ENCODE assay signal across 27 cellular contexts in genomic region chr3:119834754-119835365, GRCh38. TPM values are rescaled to one million over a fixed set of nuclear protein-coding genes. Genes with fewer than 3 reads are reported as not detected.
DNase-seq lines count a peak whose midpoint lies in the region; ATAC-seq and TF ChIP-seq lines count a peak whose summit lies in the region.
"Had no signal": no experiment of that assay in that cellular context is flagged by ENCODE, and none has a peak within 500 bp of the region (broad histone marks: within the 10 kb centered on the region; RNA-seq: fewer than 3 reads in every experiment).

No MANE protein-coding gene starts in this region.

- H3K4me1 ChIP-seq in lower lobe of right lung: peaks cover 11% of the 10 kb centered on the region
- H3K4me1 ChIP-seq: ascending aorta had no signal

- H3K4me1 Mint-ChIP-seq in activated CD4-positive, alpha-beta memory T cell treated with anti-CD3 and anti-CD28 coated beads for 36 hours (ENCODE audit: low read depth): peaks cover 10% of the 10 kb centered on the region
- H3K4me1 Mint-ChIP-seq in HFFc6 (ENCODE audit: low read depth): peaks cover 36% of the 10 kb centered on the region

- CTCF ChIA-PET in activated CD4-positive, alpha-beta memory T cell treated with anti-CD3 and anti-CD28 coated beads for 36 hours (lab: Charles Lee): interaction anchor here (0.7 kb wide), 1 partner anchor 57 kb away, joined by 3 read pairs; no protein-coding TSS in a partner anchor

- H3K4me3 ChIP-seq in lower lobe of right lung: no peak overlapping the region
- H3K4me3 ChIP-seq: ascending aorta, SK-N-MC had no signal

- H3K9me3 ChIP-seq in lower lobe of right lung: no peaks in the 10 kb centered on the region
- H3K9me3 ChIP-seq: ascending aorta had no signal

- POLR2A ChIA-PET in activated CD4-positive, alpha-beta memory T cell treated with anti-CD3 and anti-CD28 coated beads for 36 hours (lab: Charles Lee): no interaction called here

- H3K27ac Mint-ChIP-seq in activated CD4-positive, alpha-beta memory T cell treated with anti-CD3 and anti-CD28 coated beads for 36 hours: no peak overlapping the region
- H3K27ac Mint-ChIP-seq in HFFc6: no peak overlapping the region
- H3K27ac Mint-ChIP-seq: activated naive CD4-positive, alpha-beta T cell treated with anti-CD3 and anti-CD28 coated beads, Interleukin-2, amount 50 U/mL, for 24 hours; stimulated activated naive CD8-positive, alpha-beta T cell treated with anti-CD3 and anti-CD28 coated beads, Interleukin-15, amount 100 ng/mL, for 72 hours had no signal

- ATAC-seq in HG02852 (IDR thresholded peaks at IDR 0.05; ENCODE audit: unreplicated experiment) (peak; percentile 59), lower lobe of right lung (peak; percentile 58 to 60)
- ATAC-seq: left lobe of liver; naive thymus-derived CD4-positive, alpha-beta T cell; right cardiac atrium; stimulated activated naive CD8-positive, alpha-beta T cell treated with anti-CD3 and anti-CD28 coated beads, Interleukin-15, amount 100 ng/mL, for 72 hours had no signal

- H3K27me3 Mint-ChIP-seq in activated CD4-positive, alpha-beta memory T cell treated with anti-CD3 and anti-CD28 coated beads for 36 hours: no peaks in the 10 kb centered on the region
- no peaks in the 10 kb centered on the region; the same call in 1 of the 2 replicates for H3K27me3 Mint-ChIP-seq in HFFc6 (ENCODE audit: insufficient read depth)
- H3K27me3 Mint-ChIP-seq: activated naive CD4-positive, alpha-beta T cell treated with anti-CD3 and anti-CD28 coated beads, Interleukin-2, amount 50 U/mL, for 24 hours; naive thymus-derived CD4-positive, alpha-beta T cell; stimulated activated naive CD8-positive, alpha-beta T cell treated with anti-CD3 and anti-CD28 coated beads, Interleukin-15, amount 100 ng/mL, for 72 hours had no signal

- no peak overlapping the region for H3K27ac ChIP-seq in lower lobe of right lung
- H3K27ac ChIP-seq: 22Rv1, ascending aorta, SK-N-MC had no signal

- DNase-seq in SIG-M5 treated with dmso at 0.1 percent for 504 hours (lab: John Stamatoyannopoulos, UW; ENCODE audit: unreplicated experiment) (peak; percentile 36), SIG-M5 (lab: John Stamatoyannopoulos, UW) (no peak), NOMO-1 treated with dmso at 0.1 percent for 144 hours (lab: John Stamatoyannopoulos, UW; ENCODE audit: unreplicated experiment) (peak; percentile 27), lower lobe of right lung (no peak), NCI-H2029 (lab: John Stamatoyannopoulos, UW) (no peak), HFFc6 (no peak)
- DNase-seq in activated CD4-positive, alpha-beta memory T cell treated with anti-CD3 and anti-CD28 coated beads for 36 hours: no peak
- DNase-seq: activated T-cell treated with anti-CD3 and anti-CD28 coated beads, Interleukin-2, amount 50 U/mL, for 4 hours; DMS53; head of caudate nucleus; naive thymus-derived CD4-positive, alpha-beta T cell; NCI-H1105 treated with DMSO at 0.1 percent for 48 hours; NCI-H2081 treated with DMSO at 0.1 percent for 48 hours; NCI-H446 treated with DMSO at 0.1 percent for 48 hours; NK-92 treated with Interleukin-12 subunit alpha and Interleukin-12 subunit beta, amount 100 ng/mL, for 24 hours; right cardiac atrium; stimulated activated CD4-positive, alpha-beta T cell treated with anti-CD3 and anti-CD28 coated beads, Interleukin-4, amount 100 ng/mL, for 24 hours; stimulated activated naive CD8-positive, alpha-beta T cell treated with anti-CD3 and anti-CD28 coated beads, Interleukin-15, amount 100 ng/mL, for 72 hours; trophoblast cell had no signal

- H3K36me3 Mint-ChIP-seq in activated CD4-positive, alpha-beta memory T cell treated with anti-CD3 and anti-CD28 coated beads for 36 hours: peaks cover 5% of the 10 kb centered on the region
- 0 out of 2 replicates have a peak, but pooled peaks cover 5% of the 10 kb centered on the region for H3K36me3 Mint-ChIP-seq in HFFc6 (ENCODE audit: low read depth)

- no peaks in the 10 kb centered on the region for H3K36me3 ChIP-seq in lower lobe of right lung

- H3K27me3 ChIP-seq in lower lobe of right lung (ENCODE audit: low read depth): no peaks in the 10 kb centered on the region
- H3K27me3 ChIP-seq: ascending aorta had no signal

- no peaks in the 10 kb centered on the region for H3K9me3 Mint-ChIP-seq in activated CD4-positive, alpha-beta memory T cell treated with anti-CD3 and anti-CD28 coated beads for 36 hours
- no peaks in the 10 kb centered on the region for H3K9me3 Mint-ChIP-seq in HFFc6
- H3K9me3 Mint-ChIP-seq: activated naive CD4-positive, alpha-beta T cell treated with anti-CD3 and anti-CD28 coated beads, Interleukin-2, amount 50 U/mL, for 24 hours; activated T-cell treated with anti-CD3 and anti-CD28 coated beads, Interleukin-2, amount 50 U/mL, for 4 hours; naive thymus-derived CD4-positive, alpha-beta T cell; stimulated activated naive CD8-positive, alpha-beta T cell treated with anti-CD3 and anti-CD28 coated beads, Interleukin-15, amount 100 ng/mL, for 72 hours had no signal

- intact Hi-C loops in lower lobe of right lung (cut with DNase I): no loop called here
- intact Hi-C loops in activated CD4-positive, alpha-beta memory T cell treated with anti-CD3 and anti-CD28 coated beads for 36 hours (cut with micrococcal nuclease): loop anchor here (1.0 kb wide), 1 partner anchor 77 kb away; no protein-coding TSS in a partner anchor

- no peak overlapping the region for H3K4me3 Mint-ChIP-seq in activated CD4-positive, alpha-beta memory T cell treated with anti-CD3 and anti-CD28 coated beads for 36 hours
- H3K4me3 Mint-ChIP-seq in HFFc6: no peak overlapping the region
- H3K4me3 Mint-ChIP-seq: activated naive CD4-positive, alpha-beta T cell treated with anti-CD3 and anti-CD28 coated beads, Interleukin-2, amount 50 U/mL, for 24 hours; activated T-cell treated with anti-CD3 and anti-CD28 coated beads, Interleukin-2, amount 50 U/mL, for 4 hours; naive thymus-derived CD4-positive, alpha-beta T cell; stimulated activated naive CD8-positive, alpha-beta T cell treated with anti-CD3 and anti-CD28 coated beads, Interleukin-15, amount 100 ng/mL, for 72 hours had no signal

- no peak for TF ChIP-seq CTCF in lower lobe of right lung (IDR thresholded peaks at IDR 0.05)
- no peak for TF ChIP-seq CTCF in HFFc6 (IDR thresholded peaks at IDR 0.05)

RNA-seq across cellular contexts. Expression of gene NR1I2, which starts 53.0 kb away (rescaled TPM):
- 0.21 TPM for total RNA-seq in lower lobe of right lung
- under 1 TPM; 0.36 to 0.39 TPM for total RNA-seq in activated CD4-positive, alpha-beta memory T cell treated with anti-CD3 and anti-CD28 coated beads for 36 hours
- not detected for total RNA-seq in HFFc6 (2021; fragmentation: NEBNext Ultra II Directional; extraction: Animal tissue kit (Norgen Biotek cat#: 25700))
- total RNA-seq: ascending aorta, LHCN-M2, osteocyte had no signal

Comparison
In these comparisons a context has a peak if more than half of its experiments do, and no peak if none do; other contexts are left out.
1. DNase-seq: peak in SIG-M5 treated with dmso at 0.1 percent for 504 hours (single experiment) and NOMO-1 treated with dmso at 0.1 percent for 144 hours (single experiment); none in SIG-M5 (single experiment), lower lobe of right lung (single experiment), NCI-H2029 (single experiment), activated CD4-positive, alpha-beta memory T cell treated with anti-CD3 and anti-CD28 coated beads for 36 hours (single experiment) and HFFc6 (single experiment).